Comparison of ENCODE assay signal across 13 cellular contexts in genomic region chr17:45857977-45858708, GRCh38. TPM values are rescaled to one million over a fixed set of nuclear protein-coding genes. Genes with fewer than 3 reads are reported as not detected.
DNase-seq lines count a peak whose midpoint lies in the region; ATAC-seq and TF ChIP-seq lines count a peak whose summit lies in the region.
"Had no signal": no experiment of that assay in that cellular context is flagged by ENCODE, and none has a peak within 500 bp of the region (broad histone marks: within the 10 kb centered on the region; RNA-seq: fewer than 3 reads in every experiment).

No MANE protein-coding gene starts in this region.

- no peaks in the 10 kb centered on the region for H3K27me3 ChIP-seq in BE2C
- H3K27me3 ChIP-seq: ascending aorta had no signal

- H3K27me3 Mint-ChIP-seq in mesothelial cell of epicardium (ENCODE audit: low read depth): peaks cover 44% of the 10 kb centered on the region

- no peaks in the 10 kb centered on the region for H3K36me3 ChIP-seq in BE2C
- H3K36me3 ChIP-seq: ascending aorta, SJSA1, upper lobe of right lung had no signal

- no peaks in the 10 kb centered on the region for H3K36me3 Mint-ChIP-seq in mesothelial cell of epicardium

- H3K27ac Mint-ChIP-seq in mesothelial cell of epicardium: no peak overlapping the region

- H3K4me3 ChIP-seq in NB4 (ENCODE audit: low read depth, low read length) (no peak overlapping the region), choroid plexus epithelial cell (ENCODE audit: low read depth, low read length) (no peak overlapping the region), BE2C (ENCODE audit: low read depth, low read length) (no peak overlapping the region)
- H3K4me3 ChIP-seq: ascending aorta, SJSA1, upper lobe of right lung had no signal

- H3K4me1 Mint-ChIP-seq in mesothelial cell of epicardium: no peaks in the 10 kb centered on the region

- no peak overlapping the region for H3K4me3 Mint-ChIP-seq in mesothelial cell of epicardium

- no peaks in the 10 kb centered on the region for H3K9me3 Mint-ChIP-seq in mesothelial cell of epicardium

- peaks cover 3% of the 10 kb centered on the region; the same call in 1 of the 2 replicates for H3K4me1 ChIP-seq in BE2C
- H3K4me1 ChIP-seq: ascending aorta, SJSA1, upper lobe of right lung had no signal

- no peaks in the 10 kb centered on the region for H3K9me3 ChIP-seq in BE2C
- H3K9me3 ChIP-seq: ascending aorta, upper lobe of right lung had no signal

- no peak for TF ChIP-seq POLR2A in NB4 (IDR thresholded peaks at IDR 0.05; ENCODE audit: extremely low read depth, insufficient read length)

- no peak for TF ChIP-seq CTCF in NB4 (IDR thresholded peaks at IDR 0.05; ENCODE audit: low read depth, low read length)
- no peak for TF ChIP-seq CTCF in choroid plexus epithelial cell (conservative IDR thresholded peaks at IDR 0.05; ENCODE audit: low read depth, low read length)
- no peak for TF ChIP-seq CTCF in mesothelial cell of epicardium (IDR thresholded peaks at IDR 0.05; ENCODE audit: unreplicated experiment)
- TF ChIP-seq CTCF in BE2C (IDR thresholded peaks at IDR 0.05; ENCODE audit: low read depth, low read length): no peak

- no peak for ATAC-seq in GM19467 (IDR thresholded peaks at IDR 0.05; ENCODE audit: unreplicated experiment)
- ATAC-seq in GM21825 (IDR thresholded peaks at IDR 0.05; ENCODE audit: unreplicated experiment): no peak
- ATAC-seq: upper lobe of right lung had no signal

- DNase-seq in EL: peak; percentile 33
- DNase-seq in NB4 (ENCODE audit: low read depth): peak; percentile 36
- peak; percentile 58 for DNase-seq in choroid plexus epithelial cell (ENCODE audit: low read depth)
- DNase-seq in mesothelial cell of epicardium (ENCODE audit: low spot score in 2 of 2, unreplicated experiment in 2 of 2): peak; percentile 54 to 75
- no peak for DNase-seq in BE2C
- DNase-seq in mesenteric fat pad (ENCODE audit: low spot score): no peak
- DNase-seq: HCEC 1CT, NCI-H1694 treated with DMSO at 0.1 percent for 48 hours, upper lobe of right lung had no signal

RNA-seq across cellular contexts. Expression of gene SPPL2C, which starts 13.5 kb away (rescaled TPM):
- total RNA-seq in mesothelial cell of epicardium: not detected in 3 replicates
- polyA plus RNA-seq in BE2C (2012; ENCODE audit: insufficient read depth, insufficient read length, low read depth): not detected
- total RNA-seq in mesenteric fat pad: not detected
- total RNA-seq: ascending aorta, SJSA1, upper lobe of right lung had no signal

RNA-seq across cellular contexts. Expression of gene MAPT, which starts 36.2 kb away (rescaled TPM):
- total RNA-seq in mesothelial cell of epicardium (2.5 to 3.1 TPM (median 2.8 TPM) in 3 replicates), mesenteric fat pad (23.5 TPM)
- 43.2 TPM for polyA plus RNA-seq in BE2C (2012; ENCODE audit: insufficient read depth, insufficient read length, low read depth)

Comparison
In these comparisons a context has a peak if more than half of its experiments do, and no peak if none do; other contexts are left out.
1. DNase-seq: peak in EL (single experiment), NB4 (single experiment), choroid plexus epithelial cell (single experiment) and mesothelial cell of epicardium (2 of 2); none in BE2C (single experiment) and mesenteric fat pad (single experiment).